1 cellular context compared by ENCODE assay signal in genomic region chr16:9318764-9319163, GRCh38.
A peak's percentile ranks its signal among the peaks of the same experiment; 100 is the strongest.
TF ChIP-seq lines count a peak whose summit lies in the region.

No MANE protein-coding gene starts in this region.

TF ChIP-seq in K562, 482 proteins besides CTCF, POLR2A, EP300 and RAD21 (continued from another document):
- peak; percentile 66 for TF ChIP-seq ZNF143 (CRISPR knock-in tag; IDR thresholded peaks at IDR 0.05)
- peak; percentile 34 to 41; a peak in 2 of 4 replicates for TF ChIP-seq SIX5 (IDR thresholded peaks at IDR 0.05; ENCODE audit: borderline replicate concordance in 1 of 2, insufficient read depth in 1 of 2, low read depth in 1 of 2, low read length in 2 of 2)
- TF ChIP-seq NR2C1 (IDR thresholded peaks at IDR 0.05) = peak; percentile 32; the same call in 1 of the 2 replicates
- peak; percentile 69 for TF ChIP-seq NR2C1 (tag; IDR thresholded peaks at IDR 0.05)
- TF ChIP-seq NR2C2 (CRISPR knock-in tag; IDR thresholded peaks at IDR 0.05) = no peak
- no peak for TF ChIP-seq NR2C2 (tag; IDR thresholded peaks at IDR 0.05)
- TF ChIP-seq ZFP36 (IDR thresholded peaks at IDR 0.05; ENCODE audit: low read depth, low read length, partially characterized antibody) = no peak
- TF ChIP-seq USF2 (CRISPR knock-in tag; IDR thresholded peaks at IDR 0.05) = peak; percentile 85
- no peak for TF ChIP-seq TAF9B (IDR thresholded peaks at IDR 0.05; ENCODE audit: partially characterized antibody)
- peak; percentile 77 for TF ChIP-seq HCFC1 (IDR thresholded peaks at IDR 0.05; ENCODE audit: low read depth, low read length)
- peak; percentile 70 for TF ChIP-seq RAD51 (IDR thresholded peaks at IDR 0.05; ENCODE audit: borderline replicate concordance, low read depth)
- TF ChIP-seq SRF (CRISPR knock-in tag; IDR thresholded peaks at IDR 0.05) = peak in 1 of 2 experiments; percentile 36; a peak in 1 of 4 replicates
TF ChIP-seq in K562: peak in this region for 9.
